In genomic region chr19:42242512-42243409, GRCh38 we compare ENCODE assay signal across 8 cellular contexts. TPM values are rescaled to one million over a fixed set of nuclear protein-coding genes. Genes with fewer than 3 reads are reported as not detected.
DNase-seq lines count a peak whose midpoint lies in the region; TF ChIP-seq lines count a peak whose summit lies in the region.

GSK3A (minus strand) TSS chr19:42242602; CDS start chr19:42242465, 137 bp downstream.

- no peaks in the 10 kb centered on the region for H4K20me1 ChIP-seq in MM.1S (ENCODE audit: insufficient read depth, low read length)

- H3K27me3 ChIP-seq in HAP-1 (ENCODE audit: low read depth) (no peaks in the 10 kb centered on the region), MM.1S (replicated peaks; ENCODE audit: insufficient read depth, low read length) (no peaks in the 10 kb centered on the region)

- H3F3A ChIP-seq in MM.1S (ENCODE audit: insufficient read depth, low read length), result peaks cover 21% of the 10 kb centered on the region

- H3K79me2 ChIP-seq in MM.1S (ENCODE audit: low read length), result peaks cover 48% of the 10 kb centered on the region

- peak within 1 kb of the TSS; percentile 67 to 92 (median 85) for H3K27ac Mint-ChIP-seq in nephron
- peak within 1 kb of the TSS; percentile 98 for H3K27ac Mint-ChIP-seq in stimulated activated naive CD8-positive, alpha-beta T cell treated with anti-CD3 and anti-CD28 coated beads, Interleukin-15, Interleukin-2, amounts not matched to agents 100 ng/mL and 50 ng/mL, for 24 hours

- H3K9ac ChIP-seq in ES-I3 (ENCODE audit: low read depth, low read length), result peak within 1 kb of the TSS; percentile 74
- peak within 1 kb of the TSS; percentile 81 for H3K9ac ChIP-seq in MM.1S (ENCODE audit: low read length)

- TF ChIP-seq CTCF in MM.1S (IDR thresholded peaks at IDR 0.05; ENCODE audit: low read length), result no peak
- TF ChIP-seq CTCF in fibroblast of the aortic adventitia (IDR thresholded peaks at IDR 0.05; ENCODE audit: insufficient read depth, low read length), result peak; percentile 12
- no peak for TF ChIP-seq CTCF in nephron (IDR thresholded peaks at IDR 0.05; ENCODE audit: unreplicated experiment in 3 of 3)

- H3K9me3 ChIP-seq in ES-I3 (ENCODE audit: control insufficient read depth, insufficient read depth, low read length) (no peaks in the 10 kb centered on the region), HAP-1 (no peaks in the 10 kb centered on the region), MM.1S (replicated peaks; ENCODE audit: insufficient read depth, low read length) (no peaks in the 10 kb centered on the region)

- H3K4me3 Mint-ChIP-seq in nephron, result peak within 1 kb of the TSS; percentile 92
- peak within 1 kb of the TSS; percentile 91 for H3K4me3 Mint-ChIP-seq in stimulated activated naive CD8-positive, alpha-beta T cell treated with anti-CD3 and anti-CD28 coated beads, Interleukin-15, Interleukin-2, amounts not matched to agents 100 ng/mL and 50 ng/mL, for 24 hours

- H3K27ac ChIP-seq in MM.1S (ENCODE audit: low read length), result peak within 1 kb of the TSS; percentile 80

- H3K4me2 ChIP-seq in MM.1S (ENCODE audit: low read depth, low read length), result peak within 1 kb of the TSS; percentile 99

- no peaks in the 10 kb centered on the region for H3K9me3 Mint-ChIP-seq in nephron
- H3K9me3 Mint-ChIP-seq in stimulated activated naive CD8-positive, alpha-beta T cell treated with anti-CD3 and anti-CD28 coated beads, Interleukin-15, Interleukin-2, amounts not matched to agents 100 ng/mL and 50 ng/mL, for 24 hours, result no peaks in the 10 kb centered on the region

- in situ Hi-C loops in HAP-1 (cut with MboI; ENCODE audit: low sequenced_read_pairs), result no loop called here

- H3K36me3 ChIP-seq in ES-I3 (ENCODE audit: insufficient read depth, low read length), result no peaks in the 10 kb centered on the region
- peaks cover 10% of the 10 kb centered on the region for H3K36me3 ChIP-seq in HAP-1 (replicated peaks)
- no peaks in the 10 kb centered on the region for H3K36me3 ChIP-seq in MM.1S (replicated peaks; ENCODE audit: insufficient read depth, low read length)

- H3K4me1 ChIP-seq in ES-I3 (ENCODE audit: insufficient read depth, low read length) (peaks cover 10% of the 10 kb centered on the region; the same call in 1 of the 2 replicates), HAP-1 (peaks cover 8% of the 10 kb centered on the region), MM.1S (ENCODE audit: low read length) (peaks cover 9% of the 10 kb centered on the region)

- DNase-seq in HAP-1 (ENCODE audit: low spot score in 2 of 2), result peak; percentile 97 to 98
- peak; percentile 98 for DNase-seq in MM.1S
- DNase-seq in SIG-M5 (lab: John Stamatoyannopoulos, UW), result peak; percentile 95
- DNase-seq in activated gamma-delta T cell (lab: John Stamatoyannopoulos, UW), result peak; percentile 90
- peak; percentile 99 for DNase-seq in fibroblast of the aortic adventitia (ENCODE audit: low read depth)

- no peaks in the 10 kb centered on the region for H3K27me3 Mint-ChIP-seq in nephron (ENCODE audit: low read depth)
- H3K27me3 Mint-ChIP-seq in stimulated activated naive CD8-positive, alpha-beta T cell treated with anti-CD3 and anti-CD28 coated beads, Interleukin-15, Interleukin-2, amounts not matched to agents 100 ng/mL and 50 ng/mL, for 24 hours, result no peaks in the 10 kb centered on the region

- peaks cover 40% of the 10 kb centered on the region for H3K4me1 Mint-ChIP-seq in nephron
- peaks cover 57% of the 10 kb centered on the region for H3K4me1 Mint-ChIP-seq in stimulated activated naive CD8-positive, alpha-beta T cell treated with anti-CD3 and anti-CD28 coated beads, Interleukin-15, Interleukin-2, amounts not matched to agents 100 ng/mL and 50 ng/mL, for 24 hours (ENCODE audit: low read depth)

- peak within 1 kb of the TSS; percentile 53 for H2AFZ ChIP-seq in MM.1S (ENCODE audit: low read length)

- peaks cover 18% of the 10 kb centered on the region for H3K36me3 Mint-ChIP-seq in nephron (ENCODE audit: low read depth)
- peaks cover 22% of the 10 kb centered on the region for H3K36me3 Mint-ChIP-seq in stimulated activated naive CD8-positive, alpha-beta T cell treated with anti-CD3 and anti-CD28 coated beads, Interleukin-15, Interleukin-2, amounts not matched to agents 100 ng/mL and 50 ng/mL, for 24 hours (ENCODE audit: low read depth)

- peak within 1 kb of the TSS; percentile 59 for H3K4me3 ChIP-seq in HAP-1
- peak within 1 kb of the TSS; percentile 93 for H3K4me3 ChIP-seq in MM.1S (ENCODE audit: low read length)
- H3K4me3 ChIP-seq in fibroblast of the aortic adventitia (ENCODE audit: low read depth, low read length), result peak within 1 kb of the TSS; percentile 90

- no peaks in the 10 kb centered on the region for H3K9me2 ChIP-seq in MM.1S (replicated peaks; ENCODE audit: insufficient read depth, low read length)

RNA-seq across cellular contexts. Expression of gene GSK3A, which starts in this region (rescaled TPM):
- 3.1 and 18.3 TPM in 2 replicates for total RNA-seq in fibroblast of the aortic adventitia (ENCODE audit: low replicate concordance)

Comparison
In these comparisons a context has a peak if more than half of its experiments do, and no peak if none do; other contexts are left out.
1. Peak in every context shown above with its lines: DNase-seq, H3K4me3 ChIP-seq and H3K27ac ChIP-seq.